In genomic region chr20:3101737-3102574, GRCh38 we compare ENCODE assay signal across 9 cellular contexts. TPM values are rescaled to one million over a fixed set of nuclear protein-coding genes. Genes with fewer than 3 reads are reported as not detected.
DNase-seq lines count a peak whose midpoint lies in the region; ATAC-seq and TF ChIP-seq lines count a peak whose summit lies in the region.
"Had no signal": no experiment of that assay in that cellular context is flagged by ENCODE, and none has a peak within 500 bp of the region (broad histone marks: within the 10 kb centered on the region; RNA-seq: fewer than 3 reads in every experiment).

No MANE protein-coding gene starts in this region.

- H3K79me1 ChIP-seq in H9 (ENCODE audit: insufficient read depth, low read depth, low read length, poor library complexity, severe bottlenecking) = no peaks in the 10 kb centered on the region

- H3K14ac ChIP-seq in H9 (ENCODE audit: insufficient read depth, low read length) = no peak overlapping the region

- H3K56ac ChIP-seq in H9 (ENCODE audit: insufficient read length, low read depth, low read length) = no peak overlapping the region

- no peak overlapping the region for H2AK5ac ChIP-seq in H9 (ENCODE audit: insufficient read length, low read length)

- H2BK15ac ChIP-seq in H9 (ENCODE audit: low read depth, low read length) = no peak overlapping the region

- no peak overlapping the region for H3K23ac ChIP-seq in H9 (ENCODE audit: insufficient read length, low read depth, low read length)

- H3T11ph ChIP-seq in H9 (ENCODE audit: low read length) = no peak overlapping the region

- H3K27me3 ChIP-seq in H9 (ENCODE audit: insufficient read depth, low read length) = no peaks in the 10 kb centered on the region

- DNase-seq in H9 = no peak
- peak; percentile 77 for DNase-seq in activated CD8-positive, alpha-beta T cell treated with anti-CD3 and anti-CD28 coated beads, Interleukin-2, amount 10 ng/mL, durations not matched to agents 7 days and 5 days
- peak; percentile 30 for DNase-seq in effector CD4-positive, alpha-beta T cell
- DNase-seq in stimulated activated CD8-positive, alpha-beta memory T cell treated with anti-CD3 and anti-CD28 coated beads, Interleukin-15, amount 100 ng/mL, for 48 hours (ENCODE audit: low read depth in 2 of 2) = peak; percentile 58 to 64
- no peak for DNase-seq in SK-N-DZ (ENCODE audit: low spot score)
- DNase-seq in DMS53 (lab: John Stamatoyannopoulos, UW) = no peak
- no peak for DNase-seq in D341Med (ENCODE audit: low spot score)
- DNase-seq in NCI-H524 (lab: John Stamatoyannopoulos, UW) = no peak
- DNase-seq: NCI-H2029 had no signal

- H3K9me3 Mint-ChIP-seq in H9 = no peaks in the 10 kb centered on the region
- H3K9me3 Mint-ChIP-seq in activated CD8-positive, alpha-beta T cell treated with anti-CD3 and anti-CD28 coated beads, Interleukin-2, amount 10 ng/mL, durations not matched to agents 7 days and 5 days (ENCODE audit: insufficient read depth) = no peaks in the 10 kb centered on the region

- H3K9me3 ChIP-seq in H9 (ENCODE audit: control insufficient read depth, low read depth, low read length) = no peaks in the 10 kb centered on the region

- H2BK20ac ChIP-seq in H9 (ENCODE audit: low read depth, low read length, poor library complexity, severe bottlenecking) = no peak overlapping the region

- peaks cover 11 to 14% of the 10 kb centered on the region in 2 experiments for H3K4me1 Mint-ChIP-seq in H9
- peaks cover 16% of the 10 kb centered on the region for H3K4me1 Mint-ChIP-seq in activated CD8-positive, alpha-beta T cell treated with anti-CD3 and anti-CD28 coated beads, Interleukin-2, amount 10 ng/mL, durations not matched to agents 7 days and 5 days (ENCODE audit: low read depth)

- no peaks in the 10 kb centered on the region for H4K20me1 ChIP-seq in H9 (ENCODE audit: control insufficient read depth, insufficient read depth, insufficient read length)

- no peak overlapping the region for H3K18ac ChIP-seq in H9 (ENCODE audit: insufficient read length, low read depth, low read length)

- no peak overlapping the region for H3K4me2 ChIP-seq in H9 (ENCODE audit: insufficient read depth, insufficient read length, low read length)

- H3K9ac ChIP-seq in H9 (ENCODE audit: extremely low read depth, insufficient read length, low read length) = no peak overlapping the region

- no peaks in the 10 kb centered on the region for H3K23me2 ChIP-seq in H9 (ENCODE audit: insufficient read length, low read depth, low read length, poor library complexity, severe bottlenecking)

- POLR2A ChIA-PET in activated CD8-positive, alpha-beta T cell treated with anti-CD3 and anti-CD28 coated beads, Interleukin-2, amount 10 ng/mL, durations not matched to agents 7 days and 5 days (lab: Charles Lee) = no interaction called here

- H2BK12ac ChIP-seq in H9 (ENCODE audit: insufficient read length, low read depth, low read length) = no peak overlapping the region

- H3K79me2 ChIP-seq in H9 (ENCODE audit: insufficient read depth, low read length) = no peaks in the 10 kb centered on the region

- H4K91ac ChIP-seq in H9 (ENCODE audit: insufficient read length, low read depth, low read length) = no peak overlapping the region

- peak; percentile 74 for ATAC-seq in activated CD8-positive, alpha-beta T cell treated with anti-CD3 and anti-CD28 coated beads, Interleukin-2, amount 10 ng/mL, durations not matched to agents 7 days and 5 days

- WGBS in H9 (ENCODE audit: extremely low coverage, insufficient read length, low lambda C conversion rate) = no CpG with 5 or more reads among the region's 21 CpGs

- H2BK5ac ChIP-seq in H9 (ENCODE audit: insufficient read length, low read length) = no peak overlapping the region

- no peak overlapping the region for H2AFZ ChIP-seq in H9 (ENCODE audit: low read length)

- TF ChIP-seq CTCF in H9 (conservative IDR thresholded peaks at IDR 0.05) = no peak

- no peak overlapping the region for H3K4me3 Mint-ChIP-seq in H9
- H3K4me3 Mint-ChIP-seq in activated CD8-positive, alpha-beta T cell treated with anti-CD3 and anti-CD28 coated beads, Interleukin-2, amount 10 ng/mL, durations not matched to agents 7 days and 5 days = no peak overlapping the region

- H4K8ac ChIP-seq in H9 (replicated peaks; ENCODE audit: insufficient read length, low read depth, low read length) = no peak overlapping the region

- CTCF ChIA-PET in activated CD8-positive, alpha-beta T cell treated with anti-CD3 and anti-CD28 coated beads, Interleukin-2, amount 10 ng/mL, durations not matched to agents 7 days and 5 days (lab: Charles Lee) = interaction anchor here (0.7 to 1.9 kb wide), 6 partner anchors 11 to 214 kb away, joined by 3 to 7 read pairs (median 6); no protein-coding TSS in a partner anchor

- H3K27ac ChIP-seq in H9 (ENCODE audit: insufficient read length, low read depth, low read length) = no peak overlapping the region

- H3K27ac Mint-ChIP-seq in H9 = peak overlapping the region in 2 of 3 experiments; percentile 33 to 65; a peak in 3 of 7 replicates
- H3K27ac Mint-ChIP-seq in activated CD8-positive, alpha-beta T cell treated with anti-CD3 and anti-CD28 coated beads, Interleukin-2, amount 10 ng/mL, durations not matched to agents 7 days and 5 days = no peak overlapping the region

- H4K5ac ChIP-seq in H9 (ENCODE audit: insufficient read length, low read depth, low read length) = no peak overlapping the region

- H3K36me3 Mint-ChIP-seq in H9 (ENCODE audit: insufficient read depth in 1 of 3, low read depth in 3 of 3) = no peaks in the 10 kb centered on the region
- peaks cover under 1% of the 10 kb centered on the region for H3K36me3 Mint-ChIP-seq in activated CD8-positive, alpha-beta T cell treated with anti-CD3 and anti-CD28 coated beads, Interleukin-2, amount 10 ng/mL, durations not matched to agents 7 days and 5 days (ENCODE audit: low read depth)

- no peak overlapping the region for H3K4ac ChIP-seq in H9 (ENCODE audit: low read depth, low read length)

- no peaks in the 10 kb centered on the region for H3K4me1 ChIP-seq in H9 (ENCODE audit: insufficient read depth, low read length)

- no peaks in the 10 kb centered on the region; the same call in 1 of the 2 replicates for H3K27me3 Mint-ChIP-seq in H9 (ENCODE audit: low read depth)
- peaks cover 12% of the 10 kb centered on the region for H3K27me3 Mint-ChIP-seq in activated CD8-positive, alpha-beta T cell treated with anti-CD3 and anti-CD28 coated beads, Interleukin-2, amount 10 ng/mL, durations not matched to agents 7 days and 5 days (ENCODE audit: low read depth)

- H2BK120ac ChIP-seq in H9 (ENCODE audit: low read depth, low read length, poor library complexity, severe bottlenecking) = no peak overlapping the region

RNA-seq across cellular contexts. Expression of gene AVP, which starts 17.4 kb away (rescaled TPM):
- total RNA-seq in H9 (2021) = not detected in 2 replicates
- total RNA-seq in activated CD8-positive, alpha-beta T cell treated with anti-CD3 and anti-CD28 coated beads, Interleukin-2, amount 10 ng/mL, durations not matched to agents 7 days and 5 days = not detected
- polyA plus RNA-seq in SK-N-DZ (2014; cell fraction: cytosol; rRNA removed) = not detected in 2 replicates
- not detected in 2 replicates for polyA plus RNA-seq in SK-N-DZ (2014; cell fraction: nucleus; rRNA removed)

RNA-seq across cellular contexts. Expression of gene OXT, which starts 30.5 kb away (rescaled TPM):
- total RNA-seq in H9 (2021) = 0.64 TPM in 1 of 2 replicates, not detected in the other
- total RNA-seq in activated CD8-positive, alpha-beta T cell treated with anti-CD3 and anti-CD28 coated beads, Interleukin-2, amount 10 ng/mL, durations not matched to agents 7 days and 5 days = not detected
- polyA plus RNA-seq in SK-N-DZ (2014; cell fraction: cytosol; rRNA removed) = not detected in 2 replicates
- not detected in 2 replicates for polyA plus RNA-seq in SK-N-DZ (2014; cell fraction: nucleus; rRNA removed)

RNA-seq across cellular contexts. Expression of gene MRPS26, which starts 56.1 kb away (rescaled TPM):
- total RNA-seq in H9 (2021) = 97.6 and 102 TPM in 2 replicates
- total RNA-seq in activated CD8-positive, alpha-beta T cell treated with anti-CD3 and anti-CD28 coated beads, Interleukin-2, amount 10 ng/mL, durations not matched to agents 7 days and 5 days = 10 to 100 TPM; 37.4 to 38.9 TPM
- polyA plus RNA-seq in SK-N-DZ (2014; cell fraction: cytosol; rRNA removed) = 130 and 171 TPM in 2 replicates
- polyA plus RNA-seq in SK-N-DZ (2014; cell fraction: nucleus; rRNA removed) = 96.7 and 135 TPM in 2 replicates

RNA-seq across cellular contexts. Expression of gene FASTKD5, which starts 57.7 kb away (rescaled TPM):
- total RNA-seq in H9 (2021) = 25.0 and 27.1 TPM in 2 replicates
- total RNA-seq in activated CD8-positive, alpha-beta T cell treated with anti-CD3 and anti-CD28 coated beads, Interleukin-2, amount 10 ng/mL, durations not matched to agents 7 days and 5 days = 10 to 100 TPM; 19.6 to 20.2 TPM
- polyA plus RNA-seq in SK-N-DZ (2014; cell fraction: cytosol; rRNA removed) = 29.1 and 34.6 TPM in 2 replicates
- polyA plus RNA-seq in SK-N-DZ (2014; cell fraction: nucleus; rRNA removed) = 17.1 and 19.9 TPM in 2 replicates

RNA-seq across cellular contexts. Expression of gene UBOX5, which starts 57.7 kb away (rescaled TPM):
- 4.5 and 4.6 TPM in 2 replicates for total RNA-seq in H9 (2021)
- total RNA-seq in activated CD8-positive, alpha-beta T cell treated with anti-CD3 and anti-CD28 coated beads, Interleukin-2, amount 10 ng/mL, durations not matched to agents 7 days and 5 days = 1 to 10 TPM; 7.0 to 7.4 TPM
- polyA plus RNA-seq in SK-N-DZ (2014; cell fraction: cytosol; rRNA removed) = 2.9 and 3.3 TPM in 2 replicates
- polyA plus RNA-seq in SK-N-DZ (2014; cell fraction: nucleus; rRNA removed) = 2.0 and 2.5 TPM in 2 replicates

Comparison
In these comparisons a context has a peak if more than half of its experiments do, and no peak if none do; other contexts are left out.
1. DNase-seq: peak in activated CD8-positive, alpha-beta T cell treated with anti-CD3 and anti-CD28 coated beads, Interleukin-2, amount 10 ng/mL, durations not matched to agents 7 days and 5 days (single experiment), effector CD4-positive, alpha-beta T cell (single experiment) and stimulated activated CD8-positive, alpha-beta memory T cell treated with anti-CD3 and anti-CD28 coated beads, Interleukin-15, amount 100 ng/mL, for 48 hours (2 of 2); none in H9 (single experiment), SK-N-DZ (single experiment), DMS53 (single experiment), D341Med (single experiment) and NCI-H524 (0 of 2).